In genomic region chr17:8176998-8177731, GRCh38 we compare ENCODE assay signal across 8 cellular contexts. TPM values are rescaled to one million over a fixed set of nuclear protein-coding genes. Genes with fewer than 3 reads are reported as not detected.
A peak's percentile ranks its signal among the peaks of the same experiment; 100 is the strongest.
DNase-seq lines count a peak whose midpoint lies in the region; ATAC-seq and TF ChIP-seq lines count a peak whose summit lies in the region.

No MANE protein-coding gene starts in this region.

- ATAC-seq in heart left ventricle (no peak), Right ventricle myocardium inferior (no peak), HG02885 (IDR thresholded peaks at IDR 0.05; ENCODE audit: poor library complexity, unreplicated experiment) (no peak)

- peak overlapping the region; percentile 75 to 92 for H3K4ac ChIP-seq in mesenchymal stem cell (ENCODE audit: low read depth in 1 of 2, low read length in 2 of 2)

- H3K4me3 Mint-ChIP-seq in brain = peak overlapping the region; percentile 85 to 95 (median 90)

- no peak overlapping the region for H3K23ac ChIP-seq in mesenchymal stem cell (ENCODE audit: low read length in 2 of 2)

- H3K4me1 ChIP-seq in heart left ventricle (peaks cover 0 to 44% (median 21%) of the 10 kb centered on the region in 12 donors), mesenchymal stem cell (ENCODE audit: control insufficient read depth, insufficient read depth, low read depth, low read length) (peaks cover 18% of the 10 kb centered on the region), uterus (peaks cover 0 to 11% of the 10 kb centered on the region in 2 donors)

- H3K4me3 ChIP-seq in heart left ventricle (peak overlapping the region in 10 of 12 donors; percentile 58 to 81 (median 60)), mesenchymal stem cell (ENCODE audit: insufficient read depth in 1 of 2, low read depth in 1 of 2, low read length in 2 of 2) (peak overlapping the region in 1 of 2 experiments; percentile 83), uterus (peak overlapping the region in 1 of 2 donors; percentile 72)

- peak overlapping the region in 11 of 12 donors; percentile 47 to 88 (median 80) for H3K27ac ChIP-seq in heart left ventricle
- no peak overlapping the region for H3K27ac ChIP-seq in mesenchymal stem cell (ENCODE audit: low read length, poor library complexity, severe bottlenecking)
- peak overlapping the region; percentile 85 to 96 for H3K27ac ChIP-seq in uterus

- H4K8ac ChIP-seq in mesenchymal stem cell (ENCODE audit: low read length) = peak overlapping the region; percentile 93

- H3K36me3 ChIP-seq in heart left ventricle (no peaks in the 10 kb centered on the region), mesenchymal stem cell (ENCODE audit: control insufficient read depth in 1 of 2, insufficient read depth in 2 of 2, low read depth in 1 of 2, low read length in 2 of 2) (no peaks in the 10 kb centered on the region), uterus (no peaks in the 10 kb centered on the region)

- peak overlapping the region in 1 of 2 experiments; percentile 49 for H2BK12ac ChIP-seq in mesenchymal stem cell (ENCODE audit: low read length in 2 of 2)

- peaks cover 8% of the 10 kb centered on the region for H3K79me1 ChIP-seq in mesenchymal stem cell (replicated peaks; ENCODE audit: low read length, poor library complexity, severe bottlenecking)

- no peak for TF ChIP-seq CTCF in heart left ventricle (IDR thresholded peaks at IDR 0.05)
- no peak for TF ChIP-seq CTCF in brain (conservative IDR thresholded peaks at IDR 0.05)
- no peak for TF ChIP-seq CTCF in uterus (IDR thresholded peaks at IDR 0.05)

- no peak overlapping the region for H2BK120ac ChIP-seq in mesenchymal stem cell (ENCODE audit: low read depth, low read length)

- H3K27me3 Mint-ChIP-seq in brain = peaks cover 4% of the 10 kb centered on the region

- WGBS in heart left ventricle, 4 donors = 70 to 73% (median 71%) methylated on average over 19 of the region's 19 CpGs
- 69% methylated on average over 19 of the region's 19 CpGs for WGBS in mesenchymal stem cell

- H2BK5ac ChIP-seq in mesenchymal stem cell (ENCODE audit: low read depth, low read length, poor library complexity, severe bottlenecking) = no peak overlapping the region

- peaks cover 50% of the 10 kb centered on the region for H3K4me1 Mint-ChIP-seq in brain

- TF ChIP-seq POLR2A in heart left ventricle (IDR thresholded peaks at IDR 0.05) (no peak), uterus (IDR thresholded peaks at IDR 0.05) (no peak)

- H4K91ac ChIP-seq in mesenchymal stem cell (ENCODE audit: low read length) = peak overlapping the region; percentile 29

- H3K9me3 Mint-ChIP-seq in brain = peaks cover 0 to 4% (median 0%) of the 10 kb centered on the region in 5 experiments

- peak overlapping the region; percentile 56 for H3K4me2 ChIP-seq in mesenchymal stem cell (ENCODE audit: low read length, poor library complexity, severe bottlenecking)

- H3K18ac ChIP-seq in mesenchymal stem cell (ENCODE audit: low read depth in 1 of 2, low read length in 2 of 2) = peak overlapping the region; percentile 59 to 75

- H2BK15ac ChIP-seq in mesenchymal stem cell (ENCODE audit: low read depth, poor library complexity, severe bottlenecking) = no peak overlapping the region

- DNase-seq in heart left ventricle = peak in 1 of 5 donors; percentile 33
- DNase-seq in Right ventricle myocardium inferior (ENCODE audit: missing footprints) = no peak
- DNase-seq in mesenchymal stem cell = no peak
- DNase-seq in uterus = no peak
- no peak for DNase-seq in NCI-H345 treated with DMSO at 0.1 percent for 48 hours (lab: John Stamatoyannopoulos, UW; ENCODE audit: unreplicated experiment)
- no peak for DNase-seq in SKM-1 treated with dmso at 0.1 percent for 144 hours (lab: John Stamatoyannopoulos, UW; ENCODE audit: unreplicated experiment)

- H3K36me3 Mint-ChIP-seq in brain = no peaks in the 10 kb centered on the region

- intact Hi-C loops in heart left ventricle (cut with DNase I) = no loop called here
- intact Hi-C loops in Right ventricle myocardium inferior (cut with DNase I) = no loop called here
- intact Hi-C loops in uterus (cut with DNase I; ENCODE audit: low total_unique reads) = no loop called here

- peak overlapping the region; percentile 100 for H3K27ac Mint-ChIP-seq in brain

- H2AK5ac ChIP-seq in mesenchymal stem cell (ENCODE audit: low read length, severe bottlenecking) = peak overlapping the region; percentile 21

- peak overlapping the region in 1 of 2 experiments; percentile 22 for H3K14ac ChIP-seq in mesenchymal stem cell (ENCODE audit: low read length in 2 of 2)

- H3K27me3 ChIP-seq in heart left ventricle = no peaks in the 10 kb centered on the region
- no peaks in the 10 kb centered on the region for H3K27me3 ChIP-seq in mesenchymal stem cell (ENCODE audit: control insufficient read depth in 1 of 2, insufficient read depth in 1 of 2, low read length in 2 of 2)
- no peaks in the 10 kb centered on the region for H3K27me3 ChIP-seq in uterus

- H3K9ac ChIP-seq in mesenchymal stem cell (ENCODE audit: low read length) = peak overlapping the region; percentile 92

- H3K9me3 ChIP-seq in heart left ventricle = no peaks in the 10 kb centered on the region
- no peaks in the 10 kb centered on the region for H3K9me3 ChIP-seq in mesenchymal stem cell (ENCODE audit: control insufficient read depth, low read length)
- no peaks in the 10 kb centered on the region for H3K9me3 ChIP-seq in uterus

- peak overlapping the region; percentile 87 for H2AFZ ChIP-seq in mesenchymal stem cell (ENCODE audit: low read depth, low read length)

RNA-seq across cellular contexts. Expression of gene TMEM107, which starts 1.0 kb away (rescaled TPM):
- total RNA-seq in heart left ventricle (10 to 100 TPM in 3 of 9 donors, 1 to 10 TPM in 6; 5.3 to 16.4 (median 8.4) TPM), Right ventricle myocardium inferior (6.7 TPM), uterus (10 to 100 TPM in 3 of 4 donors, under 1 TPM in 1; 0.77 to 42.6 (median 25.1) TPM)
- polyA plus RNA-seq in heart left ventricle (1 to 10 TPM; 3.8 to 8.9 TPM), brain (ENCODE audit: insufficient read depth, low read depth, low replicate concordance) (47.2 TPM)
- polyA plus RNA-seq in mesenchymal stem cell (2013, experiment 1 of 2) = 9.0 TPM
- 9.7 TPM for polyA plus RNA-seq in mesenchymal stem cell (2013, experiment 2 of 2)

RNA-seq across cellular contexts. Expression of gene BORCS6, which starts 12.8 kb away (rescaled TPM):
- total RNA-seq in heart left ventricle (10 to 100 TPM in 3 of 9 donors, 1 to 10 TPM in 6; 6.1 to 13.5 (median 8.1) TPM), Right ventricle myocardium inferior (9.2 TPM), uterus (1 to 10 TPM in 3 of 4 donors, under 1 TPM in 1; under 0.01 to 9.0 (median 6.1) TPM)
- polyA plus RNA-seq in heart left ventricle (10 to 100 TPM in 1 of 2 donors, 1 to 10 TPM in 1; 5.1 to 12.9 TPM), brain (ENCODE audit: insufficient read depth, low read depth, low replicate concordance) (8.7 TPM)
- 5.7 TPM for polyA plus RNA-seq in mesenchymal stem cell (2013, experiment 1 of 2)
- 5.5 TPM for polyA plus RNA-seq in mesenchymal stem cell (2013, experiment 2 of 2)

RNA-seq across cellular contexts. Expression of gene VAMP2, which starts 14.4 kb away (rescaled TPM):
- total RNA-seq in heart left ventricle (10 to 100 TPM; 21.5 to 67.2 (median 51.1) TPM), Right ventricle myocardium inferior (56.6 TPM), uterus (100 to 1,000 TPM in 1 of 4 donors, 10 to 100 TPM in 2, 1 to 10 TPM in 1; 6.7 to 150 (median 14.1) TPM)
- polyA plus RNA-seq in heart left ventricle (10 to 100 TPM; 49.0 to 50.6 TPM), brain (ENCODE audit: insufficient read depth, low read depth, low replicate concordance) (375 TPM)
- polyA plus RNA-seq in mesenchymal stem cell (2013, experiment 1 of 2) = 48.0 TPM
- polyA plus RNA-seq in mesenchymal stem cell (2013, experiment 2 of 2) = 47.4 TPM

RNA-seq across cellular contexts. Expression of gene PER1, which starts 25.0 kb away (rescaled TPM):
- total RNA-seq in heart left ventricle (100 to 1,000 TPM in 3 of 9 donors, 10 to 100 TPM in 6; 40.2 to 132 (median 86.3) TPM), Right ventricle myocardium inferior (124 TPM), uterus (100 to 1,000 TPM in 3 of 4 donors, 10 to 100 TPM in 1; 20.0 to 396 (median 163) TPM)
- polyA plus RNA-seq in heart left ventricle (100 to 1,000 TPM in 1 of 2 donors, 10 to 100 TPM in 1; 96.2 to 164 TPM), brain (ENCODE audit: insufficient read depth, low read depth, low replicate concordance) (34.2 TPM)
- polyA plus RNA-seq in mesenchymal stem cell (2013, experiment 1 of 2) = 34.9 TPM
- polyA plus RNA-seq in mesenchymal stem cell (2013, experiment 2 of 2) = 25.8 TPM

RNA-seq across cellular contexts. Expression of gene AURKB, which starts 33.2 kb away (rescaled TPM):
- total RNA-seq in heart left ventricle = 10 to 100 TPM in 1 of 9 donors, 1 to 10 TPM in 1, under 1 TPM in 3, not detected in 4; 0.23 to 10.3 (median 0.81) TPM
- under 1 TPM in 1 of 2 donors, not detected in 1; 0.47 TPM for polyA plus RNA-seq in heart left ventricle
- total RNA-seq in Right ventricle myocardium inferior = 1.2 TPM
- polyA plus RNA-seq in brain (ENCODE audit: insufficient read depth, low read depth, low replicate concordance) = 55.1 TPM
- 11.5 TPM for polyA plus RNA-seq in mesenchymal stem cell (2013, experiment 1 of 2)
- polyA plus RNA-seq in mesenchymal stem cell (2013, experiment 2 of 2) = 11.0 TPM
- 10 to 100 TPM in 1 of 4 donors, not detected in 3; 12.8 TPM for total RNA-seq in uterus
